Comparison of ENCODE assay signal across 6 cellular contexts in genomic region chr2:106497321-106497720, GRCh38.
DNase-seq lines count a peak whose midpoint lies in the region; ATAC-seq and TF ChIP-seq lines count a peak whose summit lies in the region.
"Not testable (repeated sequence)": the region's sequence is repeated elsewhere in the genome, so short reads cannot be mapped to it uniquely, and the experiment has no call there.

No MANE protein-coding gene starts in this region.

- H3K9me3 ChIP-seq in DND-41 (ENCODE audit: insufficient read depth, low read length, severe bottlenecking); MM.1S (replicated peaks; ENCODE audit: insufficient read depth, low read length); OCI-LY1 (ENCODE audit: low read length): not testable (repeated sequence)

- not testable (repeated sequence) for H3K4me3 Mint-ChIP-seq in activated naive CD8-positive, alpha-beta T cell treated with anti-CD3 and anti-CD28 coated beads, Interleukin-2, amount 50 U/mL, for 24 hours; nephron progenitor cell

- H3K36me3 ChIP-seq in DND-41 (ENCODE audit: insufficient read depth, low read length); MM.1S (replicated peaks; ENCODE audit: insufficient read depth, low read length); OCI-LY1 (ENCODE audit: insufficient read depth, low read length): not testable (repeated sequence)

- not testable (repeated sequence) for H3K27me3 ChIP-seq in DND-41 (ENCODE audit: insufficient read depth, low read length, poor library complexity); MM.1S (replicated peaks; ENCODE audit: insufficient read depth, low read length); OCI-LY1 (ENCODE audit: insufficient read depth, low read length)

- not testable (repeated sequence) for H3F3A ChIP-seq in MM.1S (ENCODE audit: insufficient read depth, low read length); OCI-LY1 (ENCODE audit: insufficient read depth, low read length)

- TF ChIP-seq CTCF in DND-41 (IDR thresholded peaks at IDR 0.05; ENCODE audit: borderline replicate concordance, extremely low read depth, low read length, poor library complexity, severe bottlenecking); MM.1S (IDR thresholded peaks at IDR 0.05; ENCODE audit: low read length); OCI-LY1 (IDR thresholded peaks at IDR 0.05; ENCODE audit: low read length); nephron progenitor cell (IDR thresholded peaks at IDR 0.05): not testable (repeated sequence)

- H2AFZ ChIP-seq in DND-41 (ENCODE audit: low read depth, low read length); MM.1S (ENCODE audit: low read length); OCI-LY1 (ENCODE audit: low read length): not testable (repeated sequence)

- H3K9ac ChIP-seq in DND-41 (ENCODE audit: low read depth, low read length); MM.1S (ENCODE audit: low read length); OCI-LY1 (ENCODE audit: low read length): not testable (repeated sequence)

- H3K9me3 Mint-ChIP-seq in activated naive CD8-positive, alpha-beta T cell treated with anti-CD3 and anti-CD28 coated beads, Interleukin-2, amount 50 U/mL, for 24 hours; nephron progenitor cell: not testable (repeated sequence)

- DNase-seq in DND-41 (peak; percentile 50), MM.1S (peak; percentile 51)
- not testable (repeated sequence) for DNase-seq in activated naive CD8-positive, alpha-beta T cell treated with anti-CD3 and anti-CD28 coated beads, Interleukin-2, amount 50 U/mL, for 24 hours; nephron progenitor cell; stimulated activated naive CD8-positive, alpha-beta T cell treated with anti-CD3 and anti-CD28 coated beads, Interleukin-15, Interleukin-2, amounts not matched to agents 100 U/mL and 50 U/mL, for 24 hours

- H3K4me1 Mint-ChIP-seq in activated naive CD8-positive, alpha-beta T cell treated with anti-CD3 and anti-CD28 coated beads, Interleukin-2, amount 50 U/mL, for 24 hours, result not testable (repeated sequence)
- peaks cover 11% of the 10 kb centered on the region for H3K4me1 Mint-ChIP-seq in nephron progenitor cell

- not testable (repeated sequence) for H3K27ac Mint-ChIP-seq in activated naive CD8-positive, alpha-beta T cell treated with anti-CD3 and anti-CD28 coated beads, Interleukin-2, amount 50 U/mL, for 24 hours
- peak overlapping the region; percentile 60 for H3K27ac Mint-ChIP-seq in nephron progenitor cell

- not testable (repeated sequence) for H3K36me3 Mint-ChIP-seq in activated naive CD8-positive, alpha-beta T cell treated with anti-CD3 and anti-CD28 coated beads, Interleukin-2, amount 50 U/mL, for 24 hours (ENCODE audit: low read depth); nephron progenitor cell (ENCODE audit: low read depth)

- not testable (repeated sequence) for H3K4me1 ChIP-seq in DND-41 (ENCODE audit: insufficient read depth, low read length); MM.1S (ENCODE audit: low read length); OCI-LY1 (ENCODE audit: insufficient read depth, low read length, severe bottlenecking)

- ATAC-seq in DND-41 (ENCODE audit: insufficient read depth, low read depth), result peak; percentile 85
- peak; percentile 26 for ATAC-seq in activated naive CD8-positive, alpha-beta T cell treated with anti-CD3 and anti-CD28 coated beads, Interleukin-2, amount 50 U/mL, for 24 hours
- ATAC-seq in stimulated activated naive CD8-positive, alpha-beta T cell treated with anti-CD3 and anti-CD28 coated beads, Interleukin-15, Interleukin-2, amounts not matched to agents 100 U/mL and 50 U/mL, for 24 hours, result peak; percentile 53

- H3K9me2 ChIP-seq in MM.1S (replicated peaks; ENCODE audit: insufficient read depth, low read length); OCI-LY1 (ENCODE audit: low read depth, low read length): not testable (repeated sequence)

- H3K4me2 ChIP-seq in DND-41 (ENCODE audit: insufficient read depth, low read length); OCI-LY1 (ENCODE audit: low read length): not testable (repeated sequence)
- peak overlapping the region; percentile 18; the same call in 1 of the 2 replicates for H3K4me2 ChIP-seq in MM.1S (ENCODE audit: low read depth, low read length)

- H4K20me1 ChIP-seq in DND-41 (ENCODE audit: insufficient read depth, low read length); MM.1S (ENCODE audit: insufficient read depth, low read length); OCI-LY1 (ENCODE audit: insufficient read depth, low read length): not testable (repeated sequence)

- H3K27ac ChIP-seq in DND-41 (ENCODE audit: low read length) (peak overlapping the region; percentile 53; the same call in 1 of the 2 replicates), MM.1S (ENCODE audit: low read length) (peak overlapping the region; percentile 16; the same call in 1 of the 2 replicates), OCI-LY1 (ENCODE audit: low read depth, low read length, poor library complexity, severe bottlenecking) (peak overlapping the region; percentile 70)

- H3K27me3 Mint-ChIP-seq in activated naive CD8-positive, alpha-beta T cell treated with anti-CD3 and anti-CD28 coated beads, Interleukin-2, amount 50 U/mL, for 24 hours; nephron progenitor cell (ENCODE audit: low read depth, poor library complexity): not testable (repeated sequence)

- not testable (repeated sequence) for H3K79me2 ChIP-seq in DND-41 (ENCODE audit: insufficient read depth, low read length); MM.1S (ENCODE audit: low read length); OCI-LY1 (ENCODE audit: insufficient read depth, low read length)

- not testable (repeated sequence) for H3K4me3 ChIP-seq in DND-41 (ENCODE audit: low read depth in 1 of 2, low read length in 2 of 2); MM.1S (ENCODE audit: low read length); OCI-LY1 (ENCODE audit: low read depth, low read length, poor library complexity, severe bottlenecking)

Comparison
In these comparisons a context has a peak if more than half of its experiments do, and no peak if none do; other contexts are left out.
1. ATAC-seq: peak in every context shown above with its lines; median percentile 85 in DND-41; 53 in stimulated activated naive CD8-positive, alpha-beta T cell treated with anti-CD3 and anti-CD28 coated beads, Interleukin-15, Interleukin-2, amounts not matched to agents 100 U/mL and 50 U/mL, for 24 hours; 26 in activated naive CD8-positive, alpha-beta T cell treated with anti-CD3 and anti-CD28 coated beads, Interleukin-2, amount 50 U/mL, for 24 hours.
2. H3K27ac ChIP-seq: peak in every context shown above with its lines; median percentile 70 in OCI-LY1; 53 in DND-41; 16 in MM.1S.